Comparison of ENCODE assay signal across 21 cellular contexts in the genomic region with DNA sequence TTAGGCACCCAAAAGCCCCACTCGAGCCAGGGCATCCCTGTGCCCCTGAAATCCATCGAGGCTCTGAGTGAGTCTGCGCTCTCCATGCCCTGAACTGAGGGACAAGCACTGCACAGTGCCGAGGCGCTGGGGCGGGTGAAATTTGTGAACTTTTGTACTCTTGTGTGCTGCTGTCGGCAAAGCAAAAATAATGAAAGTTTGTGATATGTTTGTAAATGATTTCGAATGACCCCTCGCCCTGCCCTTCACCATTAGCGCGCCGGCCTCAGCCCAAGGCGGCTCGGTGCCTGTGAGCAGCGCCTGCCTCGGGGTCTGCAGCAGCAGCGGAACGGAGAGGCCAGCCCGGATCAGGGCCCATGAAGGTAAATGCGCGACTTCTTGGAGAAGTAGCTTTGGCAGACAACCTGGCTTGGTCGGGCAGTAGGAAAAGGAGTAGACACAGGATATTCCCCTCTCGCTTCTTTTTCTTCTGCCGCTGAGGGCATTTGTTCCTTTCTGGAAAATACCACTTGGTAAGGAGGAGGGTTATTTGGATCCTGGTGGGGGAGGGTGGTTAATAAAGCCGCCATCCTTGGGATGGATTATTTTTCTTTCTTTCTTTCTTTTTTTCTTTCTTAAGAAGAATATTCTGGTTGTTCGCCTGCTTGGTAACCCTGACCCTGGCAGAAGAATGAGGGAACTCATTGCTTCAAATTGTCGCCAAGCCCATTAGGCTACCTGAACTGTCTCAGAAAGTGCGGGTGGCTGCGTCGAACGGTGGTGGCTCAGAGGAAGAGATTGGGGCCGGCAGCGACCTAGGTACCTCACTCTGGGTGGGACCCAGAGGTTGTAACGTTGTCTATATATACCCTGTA. TPM values are rescaled to one million over a fixed set of nuclear protein-coding genes. Genes with fewer than 3 reads are reported as not detected.
"Had no signal": no experiment of that assay in that cellular context is flagged by ENCODE, and none has a peak within 500 bp of the region (broad histone marks: within the 10 kb centered on the region; RNA-seq: fewer than 3 reads in every experiment).

No MANE protein-coding gene starts in this region.

- H3K36me3 ChIP-seq: brain microvascular endothelial cell, left ventricle myocardium inferior, ovary had no signal

- H3K4me1 Mint-ChIP-seq: activated CD4-positive, alpha-beta memory T cell treated with anti-CD3 and anti-CD28 coated beads, Interleukin-2, amount 10 ng/mL, durations not matched to agents 7 days and 5 days; central memory CD8-positive, alpha-beta T cell; memory B cell had no signal

- H3K27ac ChIP-seq: brain microvascular endothelial cell, coronary artery, left ventricle myocardium inferior, ovary had no signal

- H3K27me3 ChIP-seq: ovary had no signal

- H3K9me3 ChIP-seq: left ventricle myocardium inferior, ovary had no signal

- H3K36me3 Mint-ChIP-seq: activated naive CD8-positive, alpha-beta T cell treated with anti-CD3 and anti-CD28 coated beads, Interleukin-2, amount 10 ng/mL, durations not matched to agents 7 days and 5 days; memory B cell; natural killer cell treated with Interleukin-12 subunit alpha and Interleukin-12 subunit beta and Interleukin-15 and Interleukin-18, amount 100 ng/mL, for 72 hours; WTC11 had no signal

- ATAC-seq: activated T-cell treated with anti-CD3 and anti-CD28 coated beads, Interleukin-2, amount 50 U/mL, for 72 hours; natural killer cell treated with Interleukin-12 subunit alpha and Interleukin-12 subunit beta and Interleukin-15 and Interleukin-18, amount 100 ng/mL, for 72 hours; WTC11 had no signal

- H3K4me3 ChIP-seq: coronary artery, left ventricle myocardium inferior, ovary had no signal

- DNase-seq: activated CD4-positive, alpha-beta memory T cell treated with anti-CD3 and anti-CD28 coated beads, Interleukin-2, amount 10 ng/mL, durations not matched to agents 7 days and 5 days; activated CD4-positive, alpha-beta T cell treated with anti-CD3 and anti-CD28 coated beads for 4 hours; activated CD8-positive, alpha-beta memory T cell treated with anti-CD3 and anti-CD28 coated beads, Interleukin-2, amount 50 U/mL, for 4 hours; activated naive CD8-positive, alpha-beta T cell treated with anti-CD3 and anti-CD28 coated beads, Interleukin-2, amount 10 ng/mL, durations not matched to agents 7 days and 5 days; activated T-cell treated with anti-CD3 and anti-CD28 coated beads, Interleukin-2, amount 50 U/mL, for 72 hours; anterior cingulate cortex; brain microvascular endothelial cell; foreskin melanocyte; head of caudate nucleus; left ventricle myocardium inferior; ovary; stimulated activated CD4-positive, alpha-beta T cell treated with anti-CD3 and anti-CD28 coated beads, Interleukin-12 subunit alpha, Interleukin-12 subunit beta, amount 100 ng/mL, for 4 hours; stimulated activated CD4-positive, alpha-beta T cell treated with anti-CD3 and anti-CD28 coated beads, Interleukin-2, amount 100 ng/mL, for 24 hours had no signal

- H3K27ac Mint-ChIP-seq: activated CD4-positive, alpha-beta memory T cell treated with anti-CD3 and anti-CD28 coated beads, Interleukin-2, amount 10 ng/mL, durations not matched to agents 7 days and 5 days; activated naive CD8-positive, alpha-beta T cell treated with anti-CD3 and anti-CD28 coated beads, Interleukin-2, amount 10 ng/mL, durations not matched to agents 7 days and 5 days; activated T-cell treated with anti-CD3 and anti-CD28 coated beads, Interleukin-2, amount 50 U/mL, for 72 hours; memory B cell; natural killer cell treated with Interleukin-12 subunit alpha and Interleukin-12 subunit beta and Interleukin-15 and Interleukin-18, amount 100 ng/mL, for 72 hours; WTC11 had no signal

- H3K9me3 Mint-ChIP-seq: activated CD4-positive, alpha-beta memory T cell treated with anti-CD3 and anti-CD28 coated beads, Interleukin-2, amount 10 ng/mL, durations not matched to agents 7 days and 5 days; activated T-cell treated with anti-CD3 and anti-CD28 coated beads, Interleukin-2, amount 50 U/mL, for 72 hours; central memory CD8-positive, alpha-beta T cell; memory B cell; natural killer cell treated with Interleukin-12 subunit alpha and Interleukin-12 subunit beta and Interleukin-15 and Interleukin-18, amount 100 ng/mL, for 72 hours; WTC11 had no signal

- H3K4me3 Mint-ChIP-seq: activated CD4-positive, alpha-beta memory T cell treated with anti-CD3 and anti-CD28 coated beads, Interleukin-2, amount 10 ng/mL, durations not matched to agents 7 days and 5 days; activated naive CD8-positive, alpha-beta T cell treated with anti-CD3 and anti-CD28 coated beads, Interleukin-2, amount 10 ng/mL, durations not matched to agents 7 days and 5 days; central memory CD8-positive, alpha-beta T cell; memory B cell; natural killer cell treated with Interleukin-12 subunit alpha and Interleukin-12 subunit beta and Interleukin-15 and Interleukin-18, amount 100 ng/mL, for 72 hours; WTC11 had no signal

RNA-seq across cellular contexts. Expression of gene HOXD4, which starts 1.6 kb away (rescaled TPM):
- total RNA-seq: activated CD4-positive, alpha-beta memory T cell treated with anti-CD3 and anti-CD28 coated beads, Interleukin-2, amount 10 ng/mL, durations not matched to agents 7 days and 5 days; activated naive CD8-positive, alpha-beta T cell treated with anti-CD3 and anti-CD28 coated beads, Interleukin-2, amount 10 ng/mL, durations not matched to agents 7 days and 5 days; activated T-cell treated with anti-CD3 and anti-CD28 coated beads, Interleukin-2, amount 50 U/mL, for 72 hours; fibroblast of lung; left ventricle myocardium inferior; natural killer cell treated with Interleukin-12 subunit alpha and Interleukin-12 subunit beta and Interleukin-15 and Interleukin-18, amount 100 ng/mL, for 72 hours; pulmonary artery endothelial cell; T-helper 2 cell treated with Interferon-gamma antibody and Interleukin-4, amounts not matched to agents 100 ng/mL and 5 ng/mL, for 36 hours; WTC11 had no signal
- polyA plus RNA-seq: fibroblast of lung had no signal

RNA-seq across cellular contexts. Expression of gene HOXD3, which starts 7.4 kb away (rescaled TPM):
- total RNA-seq: activated CD4-positive, alpha-beta memory T cell treated with anti-CD3 and anti-CD28 coated beads, Interleukin-2, amount 10 ng/mL, durations not matched to agents 7 days and 5 days; activated naive CD8-positive, alpha-beta T cell treated with anti-CD3 and anti-CD28 coated beads, Interleukin-2, amount 10 ng/mL, durations not matched to agents 7 days and 5 days; activated T-cell treated with anti-CD3 and anti-CD28 coated beads, Interleukin-2, amount 50 U/mL, for 72 hours; fibroblast of lung; left ventricle myocardium inferior; natural killer cell treated with Interleukin-12 subunit alpha and Interleukin-12 subunit beta and Interleukin-15 and Interleukin-18, amount 100 ng/mL, for 72 hours; pulmonary artery endothelial cell; T-helper 2 cell treated with Interferon-gamma antibody and Interleukin-4, amounts not matched to agents 100 ng/mL and 5 ng/mL, for 36 hours; WTC11 had no signal
- polyA plus RNA-seq: fibroblast of lung had no signal

RNA-seq across cellular contexts. Expression of gene HOXD8, which starts 20.2 kb away (rescaled TPM):
- total RNA-seq: activated CD4-positive, alpha-beta memory T cell treated with anti-CD3 and anti-CD28 coated beads, Interleukin-2, amount 10 ng/mL, durations not matched to agents 7 days and 5 days; activated naive CD8-positive, alpha-beta T cell treated with anti-CD3 and anti-CD28 coated beads, Interleukin-2, amount 10 ng/mL, durations not matched to agents 7 days and 5 days; activated T-cell treated with anti-CD3 and anti-CD28 coated beads, Interleukin-2, amount 50 U/mL, for 72 hours; fibroblast of lung; natural killer cell treated with Interleukin-12 subunit alpha and Interleukin-12 subunit beta and Interleukin-15 and Interleukin-18, amount 100 ng/mL, for 72 hours; pulmonary artery endothelial cell; T-helper 2 cell treated with Interferon-gamma antibody and Interleukin-4, amounts not matched to agents 100 ng/mL and 5 ng/mL, for 36 hours; WTC11 had no signal
- polyA plus RNA-seq: fibroblast of lung had no signal

RNA-seq across cellular contexts. Expression of gene HOXD9, which starts 27.2 kb away (rescaled TPM):
- total RNA-seq: activated CD4-positive, alpha-beta memory T cell treated with anti-CD3 and anti-CD28 coated beads, Interleukin-2, amount 10 ng/mL, durations not matched to agents 7 days and 5 days; activated naive CD8-positive, alpha-beta T cell treated with anti-CD3 and anti-CD28 coated beads, Interleukin-2, amount 10 ng/mL, durations not matched to agents 7 days and 5 days; activated T-cell treated with anti-CD3 and anti-CD28 coated beads, Interleukin-2, amount 50 U/mL, for 72 hours; fibroblast of lung; natural killer cell treated with Interleukin-12 subunit alpha and Interleukin-12 subunit beta and Interleukin-15 and Interleukin-18, amount 100 ng/mL, for 72 hours; pulmonary artery endothelial cell; T-helper 2 cell treated with Interferon-gamma antibody and Interleukin-4, amounts not matched to agents 100 ng/mL and 5 ng/mL, for 36 hours; WTC11 had no signal
- polyA plus RNA-seq: fibroblast of lung had no signal

RNA-seq across cellular contexts. Expression of gene HOXD10, which starts 33.1 kb away (rescaled TPM):
- total RNA-seq: activated CD4-positive, alpha-beta memory T cell treated with anti-CD3 and anti-CD28 coated beads, Interleukin-2, amount 10 ng/mL, durations not matched to agents 7 days and 5 days; activated naive CD8-positive, alpha-beta T cell treated with anti-CD3 and anti-CD28 coated beads, Interleukin-2, amount 10 ng/mL, durations not matched to agents 7 days and 5 days; activated T-cell treated with anti-CD3 and anti-CD28 coated beads, Interleukin-2, amount 50 U/mL, for 72 hours; fibroblast of lung; left ventricle myocardium inferior; natural killer cell treated with Interleukin-12 subunit alpha and Interleukin-12 subunit beta and Interleukin-15 and Interleukin-18, amount 100 ng/mL, for 72 hours; pulmonary artery endothelial cell; T-helper 2 cell treated with Interferon-gamma antibody and Interleukin-4, amounts not matched to agents 100 ng/mL and 5 ng/mL, for 36 hours; WTC11 had no signal
- polyA plus RNA-seq: fibroblast of lung had no signal
